Comparison of ENCODE assay signal across 15 cellular contexts in the genomic region with DNA sequence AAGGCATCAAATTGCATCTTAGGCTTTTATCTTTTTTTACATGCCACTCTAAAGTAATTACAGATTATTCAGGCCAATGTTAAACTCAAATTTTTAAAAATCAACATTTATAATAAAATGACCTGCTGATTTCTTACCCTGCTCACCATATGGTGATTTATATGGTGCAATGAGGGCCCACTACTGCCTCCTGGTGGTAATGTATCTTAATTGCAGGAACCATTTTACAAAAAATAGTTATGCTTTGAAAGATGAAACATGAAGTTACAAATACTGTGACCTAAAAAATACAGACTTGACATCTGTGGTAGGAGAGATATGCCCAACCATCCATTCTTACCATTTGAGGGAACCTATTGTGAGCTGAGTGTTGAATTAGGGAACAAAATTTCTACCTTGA.
DNase-seq lines count a peak whose midpoint lies in the region; ATAC-seq, FAIRE-seq and TF ChIP-seq lines count a peak whose summit lies in the region.
"Had no signal": no experiment of that assay in that cellular context is flagged by ENCODE, and none has a peak within 500 bp of the region (broad histone marks: within the 10 kb centered on the region; RNA-seq: fewer than 3 reads in every experiment).

No MANE protein-coding gene starts in this region.

- H3K27ac ChIP-seq in RWPE1: no peak overlapping the region
- H3K27ac ChIP-seq in mesenchymal stem cell (ENCODE audit: low read length, poor library complexity, severe bottlenecking): no peak overlapping the region
- H3K27ac ChIP-seq: left ventricle myocardium inferior had no signal

- H3K9ac ChIP-seq in mesenchymal stem cell (ENCODE audit: low read length): no peak overlapping the region

- H3K4ac ChIP-seq in mesenchymal stem cell (ENCODE audit: low read depth in 1 of 2, low read length in 2 of 2): no peak overlapping the region

- H2BK120ac ChIP-seq in mesenchymal stem cell (ENCODE audit: low read depth, low read length): no peak overlapping the region

- no peak overlapping the region for H2AFZ ChIP-seq in mesenchymal stem cell (ENCODE audit: low read depth, low read length)

- H4K91ac ChIP-seq in mesenchymal stem cell (ENCODE audit: low read length): no peak overlapping the region

- ATAC-seq in GM18867 (IDR thresholded peaks at IDR 0.05; ENCODE audit: unreplicated experiment): no peak
- ATAC-seq: sciatic nerve had no signal

- H3K4me1 ChIP-seq in mesenchymal stem cell (ENCODE audit: control insufficient read depth, insufficient read depth, low read depth, low read length): peaks cover 9% of the 10 kb centered on the region
- H3K4me1 ChIP-seq: left ventricle myocardium inferior had no signal

- no peak overlapping the region for H2BK15ac ChIP-seq in mesenchymal stem cell (ENCODE audit: low read depth, poor library complexity, severe bottlenecking)

- H4K8ac ChIP-seq in mesenchymal stem cell (ENCODE audit: low read length): no peak overlapping the region

- no peak overlapping the region for H3K14ac ChIP-seq in mesenchymal stem cell (ENCODE audit: low read length in 2 of 2)

- no peaks in the 10 kb centered on the region for H3K27me3 ChIP-seq in mesenchymal stem cell (ENCODE audit: control insufficient read depth in 1 of 2, insufficient read depth in 1 of 2, low read length in 2 of 2)

- peaks cover 16% of the 10 kb centered on the region for H3K9me3 ChIP-seq in mesenchymal stem cell (ENCODE audit: control insufficient read depth, low read length)

- H3K4me2 ChIP-seq in mesenchymal stem cell (ENCODE audit: low read length, poor library complexity, severe bottlenecking): no peak overlapping the region

- no peak overlapping the region for H2AK5ac ChIP-seq in mesenchymal stem cell (ENCODE audit: low read length, severe bottlenecking)

- no peak overlapping the region for H3K18ac ChIP-seq in mesenchymal stem cell (ENCODE audit: low read depth in 1 of 2, low read length in 2 of 2)

- H3K36me3 ChIP-seq in mesenchymal stem cell (ENCODE audit: control insufficient read depth in 1 of 2, insufficient read depth in 2 of 2, low read depth in 1 of 2, low read length in 2 of 2): no peaks in the 10 kb centered on the region
- H3K36me3 ChIP-seq: left ventricle myocardium inferior had no signal

- in situ Hi-C loops in GM13977 (cut with MboI; ENCODE audit: low pct_unique_long_range_greater_than_20kb, low sequenced_read_pairs, unreplicated experiment): no loop called here

- no peak for FAIRE-seq in HTR-8/SVneo (lab: Jason Lieb, UNC)
- FAIRE-seq: G401.6 had no signal

- CTCF ChIA-PET in RWPE1 (lab: Yijun Ruan, JAX): no interaction called here

- TF ChIP-seq CTCF in AG10803 (conservative IDR thresholded peaks at IDR 0.05; ENCODE audit: low read length): peak; percentile 26
- TF ChIP-seq CTCF in GM13977 (IDR thresholded peaks at IDR 0.05; ENCODE audit: extremely low read depth, insufficient read depth, missing control alignments): peak; percentile 4
- TF ChIP-seq CTCF in RWPE1 (conservative IDR thresholded peaks at IDR 0.05; ENCODE audit: low read depth): peak; percentile 25; the same call in 1 of the 2 replicates
- peak; percentile 19 for TF ChIP-seq CTCF in foreskin fibroblast (IDR thresholded peaks at IDR 0.05; ENCODE audit: low read depth, low read length)

- no peak overlapping the region for H3K23ac ChIP-seq in mesenchymal stem cell (ENCODE audit: low read length in 2 of 2)

- POLR2A ChIA-PET in RWPE1 (lab: Yijun Ruan, JAX; ENCODE audit: low non-redundant PET): no interaction called here

- no peak for DNase-seq in AG10803 (ENCODE audit: low read depth)
- no peak for DNase-seq in GM13977 (ENCODE audit: low spot score)
- no peak for DNase-seq in RWPE1 (ENCODE audit: low spot score)
- DNase-seq in foreskin fibroblast: no peak
- no peak for DNase-seq in NCI-H748 treated with DMSO at 0.1 percent for 48 hours (lab: John Stamatoyannopoulos, UW)
- DNase-seq in mesenchymal stem cell: no peak
- DNase-seq in HTR-8/SVneo (ENCODE audit: insufficient read length, low spot score): no peak
- DNase-seq: activated CD4-positive, alpha-beta T cell treated with anti-CD3 and anti-CD28 coated beads, Interleukin-2, amount 50 U/mL, for 48 hours; hypothalamus; left ventricle myocardium inferior; NCI-H1436; NCI-H510A had no signal

- no peak overlapping the region for H2BK5ac ChIP-seq in mesenchymal stem cell (ENCODE audit: low read depth, low read length, poor library complexity, severe bottlenecking)

- H3K4me3 ChIP-seq in AG10803 (ENCODE audit: low read length) (no peak overlapping the region), foreskin fibroblast (ENCODE audit: low read depth in 1 of 2, low read length in 2 of 2) (no peak overlapping the region), mesenchymal stem cell (ENCODE audit: insufficient read depth in 1 of 2, low read depth in 1 of 2, low read length in 2 of 2) (no peak overlapping the region)
- H3K4me3 ChIP-seq: left ventricle myocardium inferior had no signal

- H3K79me1 ChIP-seq in mesenchymal stem cell (replicated peaks; ENCODE audit: low read length, poor library complexity, severe bottlenecking): no peaks in the 10 kb centered on the region

- no peak overlapping the region for H2BK12ac ChIP-seq in mesenchymal stem cell (ENCODE audit: low read length in 2 of 2)
